9 cellular contexts compared by ENCODE assay signal in the genomic region with DNA sequence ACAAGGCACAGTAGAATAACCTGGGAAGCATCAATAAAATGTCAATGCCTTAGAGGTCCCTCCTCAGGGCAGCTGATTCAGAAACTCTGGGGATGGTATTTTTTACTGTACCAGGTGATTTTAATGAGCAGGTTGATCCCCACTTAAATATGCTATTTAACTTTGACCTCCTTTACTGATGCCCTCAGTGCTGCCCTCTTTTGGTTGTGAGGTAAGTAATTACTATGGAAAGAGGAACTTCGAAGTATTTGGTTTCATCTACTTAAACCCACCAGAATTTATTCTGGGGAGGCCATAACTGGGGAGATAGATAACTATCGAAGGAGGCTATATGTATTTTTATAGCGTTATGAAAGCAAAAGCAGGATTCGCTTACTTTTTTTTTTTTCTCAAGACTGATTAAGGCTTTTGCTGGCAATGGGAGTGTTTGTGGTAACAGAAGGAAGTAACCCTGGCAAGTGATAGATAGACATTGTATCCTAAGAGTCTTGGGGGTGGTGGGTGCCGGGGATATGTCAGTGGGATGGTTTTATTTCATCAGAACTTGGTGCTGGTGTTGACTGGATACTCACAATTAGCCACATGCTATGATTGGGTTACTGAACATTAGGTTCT.
DNase-seq lines count a peak whose midpoint lies in the region; ATAC-seq and TF ChIP-seq lines count a peak whose summit lies in the region.
"Had no signal": no experiment of that assay in that cellular context is flagged by ENCODE, and none has a peak within 500 bp of the region (broad histone marks: within the 10 kb centered on the region; RNA-seq: fewer than 3 reads in every experiment).

No MANE protein-coding gene starts in this region.

- peaks cover 15% of the 10 kb centered on the region for H3K4me1 Mint-ChIP-seq in type B pancreatic cell (ENCODE audit: unreplicated experiment)

- H3K36me3 ChIP-seq in OCI-LY3 (replicated peaks; ENCODE audit: low read depth, low read length) = no peaks in the 10 kb centered on the region

- no peak overlapping the region for H3K9ac ChIP-seq in OCI-LY3 (ENCODE audit: low read length)

- H3K4me1 ChIP-seq in OCI-LY3 (ENCODE audit: low read length) = peaks cover 9% of the 10 kb centered on the region

- no peaks in the 10 kb centered on the region for H3K79me2 ChIP-seq in OCI-LY3 (ENCODE audit: low read length)

- peak; percentile 71 for ATAC-seq in GM19025 (IDR thresholded peaks at IDR 0.05; ENCODE audit: low read depth, unreplicated experiment)
- peak; percentile 90 for ATAC-seq in HG03064 (IDR thresholded peaks at IDR 0.05; ENCODE audit: low read depth, unreplicated experiment)

- peak; percentile 47 for DNase-seq in DMS53 (lab: John Stamatoyannopoulos, UW)
- no peak for DNase-seq in DMS53 treated with DMSO at 0.1 percent for 48 hours (lab: John Stamatoyannopoulos, UW; ENCODE audit: unreplicated experiment)
- DNase-seq in epithelial cell of proximal tubule (ENCODE audit: low read depth) = no peak
- no peak for DNase-seq in type B pancreatic cell (ENCODE audit: extremely low spot score, unreplicated experiment)
- DNase-seq in stimulated activated CD4-positive, alpha-beta T cell treated with anti-CD3 and anti-CD28 coated beads, Interleukin-12 subunit alpha, Interleukin-12 subunit beta, amount 100 ng/mL, for 4 hours = no peak

- no peaks in the 10 kb centered on the region for H3K27me3 Mint-ChIP-seq in type B pancreatic cell
- H3K27me3 Mint-ChIP-seq: activated naive CD4-positive, alpha-beta T cell treated with anti-CD3 and anti-CD28 coated beads, Interleukin-2, amount 50 U/mL, for 24 hours had no signal

- H3K4me3 ChIP-seq in OCI-LY3 (ENCODE audit: low read length) (peak overlapping the region; percentile 43), epithelial cell of proximal tubule (ENCODE audit: low read depth, low read length) (no peak overlapping the region)

- no peak overlapping the region for H3K27ac ChIP-seq in OCI-LY3 (ENCODE audit: low read length)

- no peaks in the 10 kb centered on the region for H4K20me1 ChIP-seq in OCI-LY3 (ENCODE audit: insufficient read depth, low read length)

- no peak overlapping the region for H3K4me3 Mint-ChIP-seq in type B pancreatic cell
- H3K4me3 Mint-ChIP-seq: activated naive CD4-positive, alpha-beta T cell treated with anti-CD3 and anti-CD28 coated beads, Interleukin-2, amount 50 U/mL, for 24 hours had no signal

- no peaks in the 10 kb centered on the region for H3K27me3 ChIP-seq in OCI-LY3 (ENCODE audit: low read depth, low read length)

- H3K4me2 ChIP-seq in OCI-LY3 (ENCODE audit: low read length) = peak overlapping the region; percentile 49

- H3K36me3 Mint-ChIP-seq in type B pancreatic cell = no peaks in the 10 kb centered on the region

- H3K27ac Mint-ChIP-seq in type B pancreatic cell = no peak overlapping the region

- H3K9me3 Mint-ChIP-seq in type B pancreatic cell = peaks cover under 1% of the 10 kb centered on the region

- no peaks in the 10 kb centered on the region for H3K9me3 ChIP-seq in OCI-LY3 (ENCODE audit: insufficient read depth, low read length)

- H2AFZ ChIP-seq in OCI-LY3 (ENCODE audit: low read depth, low read length) = no peak overlapping the region

- TF ChIP-seq CTCF in OCI-LY3 (IDR thresholded peaks at IDR 0.05; ENCODE audit: low read depth, low read length) (peak; percentile 55), epithelial cell of proximal tubule (conservative IDR thresholded peaks at IDR 0.05; ENCODE audit: low read depth, low read length) (peak; percentile 71), type B pancreatic cell (conservative IDR thresholded peaks at IDR 0.05) (peak; percentile 68)
